Comparison of ENCODE assay signal across 24 cellular contexts in the genomic region with DNA sequence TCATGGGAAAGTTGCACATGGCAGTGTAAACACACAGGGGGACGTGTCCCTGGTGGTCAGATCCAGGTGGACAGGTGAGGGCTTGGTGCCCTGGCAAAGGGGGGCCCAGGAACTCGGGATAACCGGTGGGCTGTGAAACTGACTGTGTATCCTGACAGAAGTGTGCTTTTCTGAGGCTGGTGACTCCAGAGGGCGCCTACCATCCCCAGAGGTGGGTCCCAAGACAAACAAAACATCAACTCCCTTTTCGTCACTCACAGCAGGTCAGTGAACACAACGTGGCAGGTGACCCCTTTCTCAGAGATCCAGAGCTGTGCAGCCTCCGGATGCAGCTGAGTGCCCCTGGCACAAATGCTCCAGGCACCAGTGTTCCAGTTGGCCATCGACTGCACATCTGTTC. TPM values are rescaled to one million over a fixed set of nuclear protein-coding genes. Genes with fewer than 3 reads are reported as not detected.
DNase-seq lines count a peak whose midpoint lies in the region; ATAC-seq and TF ChIP-seq lines count a peak whose summit lies in the region.
"Had no signal": no experiment of that assay in that cellular context is flagged by ENCODE, and none has a peak within 500 bp of the region (broad histone marks: within the 10 kb centered on the region; RNA-seq: fewer than 3 reads in every experiment).

No MANE protein-coding gene starts in this region.

- no peak for DNase-seq in heart left ventricle
- no peak for DNase-seq in left cardiac atrium
- no peak for DNase-seq in endodermal cell
- DNase-seq in nephron progenitor cell, result no peak
- no peak for DNase-seq in A673 (ENCODE audit: low spot score)
- no peak for DNase-seq in sciatic nerve (ENCODE audit: low spot score)
- DNase-seq: Calu3; CD8-positive, alpha-beta T cell; DMS53; EL; Kasumi-1; MM.1S; NCI-H1092; NCI-H1436 treated with DMSO at 0.1 percent for 48 hours; NCI-H2081; NCI-H2171 treated with DMSO at 0.1 percent for 48 hours; NCI-H446; NCI-H526 treated with DMSO at 0.1 percent for 48 hours; SHP77 treated with DMSO at 0.1 percent for 48 hours had no signal

- no peaks in the 10 kb centered on the region for H3K9me3 Mint-ChIP-seq in endodermal cell
- no peaks in the 10 kb centered on the region for H3K9me3 Mint-ChIP-seq in nephron progenitor cell
- H3K9me3 Mint-ChIP-seq: CD8-positive, alpha-beta T cell; GM23338 had no signal

- CTCF ChIA-PET in A673 (lab: Charles Lee), result no interaction called here

- no peaks in the 10 kb centered on the region for H3K27me3 ChIP-seq in heart left ventricle
- no peaks in the 10 kb centered on the region for H3K27me3 ChIP-seq in endodermal cell (ENCODE audit: control insufficient read depth, insufficient read depth, low read length, poor library complexity, severe bottlenecking)
- H3K27me3 ChIP-seq in A673 (replicated peaks; ENCODE audit: insufficient read depth, low read depth, low read length, poor library complexity), result peaks cover 17% of the 10 kb centered on the region
- H3K27me3 ChIP-seq: BLaER1 treated with 17β-estradiol and CSF1 and Interleukin-3, amounts not matched to agents 10 nM and 100 nM had no signal

- POLR2A ChIA-PET in A673 (lab: Charles Lee; ENCODE audit: low non-redundant PET), result no interaction called here

- no peak overlapping the region for H3K9ac ChIP-seq in endodermal cell (ENCODE audit: extremely low read depth, low read length, poor library complexity, severe bottlenecking)
- H3K9ac ChIP-seq: BLaER1 treated with 17β-estradiol and CSF1 and Interleukin-3, amounts not matched to agents 10 nM and 100 nM had no signal

- H3K27ac Mint-ChIP-seq in endodermal cell (no peak overlapping the region), nephron progenitor cell (peak overlapping the region; percentile 73)
- H3K27ac Mint-ChIP-seq: CD8-positive, alpha-beta T cell; GM23338 had no signal

- H3K36me3 ChIP-seq in heart left ventricle, result peaks cover 0 to 49% (median 30%) of the 10 kb centered on the region in 9 donors
- H3K36me3 ChIP-seq in endodermal cell (ENCODE audit: control insufficient read depth, insufficient read depth, low read length), result peaks cover 69% of the 10 kb centered on the region
- H3K36me3 ChIP-seq in A673 (ENCODE audit: insufficient read depth, low read length, poor library complexity, severe bottlenecking), result no peaks in the 10 kb centered on the region

- intact Hi-C loops in heart left ventricle (cut with DNase I) (loop anchor here in 1 of 10 donors (5.0 kb wide), 2 partner anchors 154 to 171 kb away; no protein-coding TSS in a partner anchor), left cardiac atrium (cut with DNase I) (no loop called here), A673 (cut with micrococcal nuclease; ENCODE audit: unreplicated experiment) (no loop called here), sciatic nerve (cut with DNase I) (no loop called here)

- no peak for TF ChIP-seq CTCF in heart left ventricle (IDR thresholded peaks at IDR 0.05)
- TF ChIP-seq CTCF in endodermal cell (conservative IDR thresholded peaks at IDR 0.05), result peak; percentile 26
- TF ChIP-seq CTCF in nephron progenitor cell (IDR thresholded peaks at IDR 0.05), result no peak
- no peak for TF ChIP-seq CTCF in A673 (conservative IDR thresholded peaks at IDR 0.05; ENCODE audit: low read depth, low read length)

- no peak overlapping the region for H3K4me3 Mint-ChIP-seq in endodermal cell
- H3K4me3 Mint-ChIP-seq in nephron progenitor cell, result no peak overlapping the region
- H3K4me3 Mint-ChIP-seq: CD8-positive, alpha-beta T cell; GM23338 had no signal

- TF ChIP-seq POLR2A in heart left ventricle (IDR thresholded peaks at IDR 0.05), result no peak

- H3K9me3 ChIP-seq in heart left ventricle (no peaks in the 10 kb centered on the region), endodermal cell (ENCODE audit: control insufficient read depth, low read length) (no peaks in the 10 kb centered on the region), A673 (ENCODE audit: low read depth, low read length, poor library complexity, severe bottlenecking) (no peaks in the 10 kb centered on the region)
- H3K9me3 ChIP-seq: BLaER1 treated with 17β-estradiol and CSF1 and Interleukin-3, amounts not matched to agents 10 nM and 100 nM had no signal

- 64 to 73% (median 68%) methylated on average over 8 of the region's 8 CpGs for whole genome bisulfite sequencing in heart left ventricle, 4 donors
- WGBS in endodermal cell (ENCODE audit: insufficient coverage in 1 of 2, insufficient read length in 1 of 2), 2 experiments, result 87 to 89% methylated on average over 4 to 8 of the region's 8 CpGs

- BruUV-seq in A673 (replicated peaks; lab: Mats Ljungman, UMichigan), result no TSS peak

- no peaks in the 10 kb centered on the region for H3K27me3 Mint-ChIP-seq in endodermal cell (ENCODE audit: insufficient read depth)
- H3K27me3 Mint-ChIP-seq in nephron progenitor cell (ENCODE audit: low read depth, poor library complexity), result peaks cover 4% of the 10 kb centered on the region

- no peak overlapping the region for H3K4me3 ChIP-seq in heart left ventricle
- no peak overlapping the region for H3K4me3 ChIP-seq in endodermal cell (ENCODE audit: low read length)
- H3K4me3 ChIP-seq in A673 (ENCODE audit: low read depth, low read length, poor library complexity, severe bottlenecking), result no peak overlapping the region
- H3K4me3 ChIP-seq: BLaER1 treated with 17β-estradiol and CSF1 and Interleukin-3, amounts not matched to agents 10 nM and 100 nM; GM23338 had no signal

- peaks cover 36% of the 10 kb centered on the region for H3K36me3 Mint-ChIP-seq in endodermal cell (ENCODE audit: low read depth)
- H3K36me3 Mint-ChIP-seq in nephron progenitor cell (ENCODE audit: low read depth), result peaks cover 7% of the 10 kb centered on the region
- H3K36me3 Mint-ChIP-seq: CD8-positive, alpha-beta T cell had no signal

- peak overlapping the region in 7 of 12 donors; percentile 33 to 83 (median 72) for H3K27ac ChIP-seq in heart left ventricle
- H3K27ac ChIP-seq in endodermal cell (ENCODE audit: low read depth, low read length), result no peak overlapping the region
- no peak overlapping the region for H3K27ac ChIP-seq in A673 (ENCODE audit: low read depth, low read length, poor library complexity, severe bottlenecking)
- H3K27ac ChIP-seq: BLaER1 treated with 17β-estradiol and CSF1 and Interleukin-3, amounts not matched to agents 10 nM and 100 nM had no signal

- H3K4me1 ChIP-seq in heart left ventricle (peaks cover 0 to 43% (median 19%) of the 10 kb centered on the region in 12 donors), endodermal cell (ENCODE audit: control insufficient read depth, insufficient read depth, low read length) (no peaks in the 10 kb centered on the region), A673 (ENCODE audit: insufficient read depth, low read length, poor library complexity, severe bottlenecking) (no peaks in the 10 kb centered on the region)

- H3K4me1 Mint-ChIP-seq in endodermal cell (peaks cover 8% of the 10 kb centered on the region), nephron progenitor cell (peaks cover 34% of the 10 kb centered on the region)

- ATAC-seq in heart left ventricle, result peak in 1 of 4 donors; percentile 14
- no peak for ATAC-seq in left cardiac atrium
- no peak for ATAC-seq in HG03342 (IDR thresholded peaks at IDR 0.05; ENCODE audit: unreplicated experiment)
- ATAC-seq in sciatic nerve, result no peak
- ATAC-seq in HG02852 (IDR thresholded peaks at IDR 0.05; ENCODE audit: unreplicated experiment), result no peak
- ATAC-seq: CD8-positive, alpha-beta T cell; GM23338 had no signal

RNA-seq across cellular contexts. Expression of a gene that starts 56.0 kb away (rescaled TPM):
- total RNA-seq in heart left ventricle (not detected), left cardiac atrium (not detected), endodermal cell (1 to 10 TPM; 1.1 TPM), A673 (2021) (not detected in 2 replicates), sciatic nerve (not detected)
- polyA plus RNA-seq in heart left ventricle, result under 1 TPM in 1 of 2 donors, not detected in 1; 0.08 TPM
- 2.1 TPM for polyA plus RNA-seq in endodermal cell (2013, experiment 1 of 2)
- polyA plus RNA-seq in endodermal cell (2013, experiment 2 of 2), result 1.4 TPM
- total RNA-seq: CD8-positive, alpha-beta T cell; GM23338; OCI-LY7 had no signal
- polyA plus RNA-seq: GM23338 had no signal

Comparison
In these comparisons a context has a peak if more than half of its experiments do, and no peak if none do; other contexts are left out.
1. H3K27ac ChIP-seq: peak in heart left ventricle (7 of 12); none in endodermal cell (single experiment) and A673 (single experiment).